9 cellular contexts compared by ENCODE assay signal in genomic region chr2:41141146-41141791, GRCh38.
"Had no signal": no experiment of that assay in that cellular context is flagged by ENCODE, and none has a peak within 500 bp of the region (broad histone marks: within the 10 kb centered on the region; RNA-seq: fewer than 3 reads in every experiment).

No MANE protein-coding gene starts in this region.

- ATAC-seq: HCT116, K562 had no signal

- H3K4me3 ChIP-seq: GM23248, HAP-1, K562 had no signal

- H2AFZ ChIP-seq: GM23248 had no signal

- H3K27ac ChIP-seq: GM23248 had no signal

- H3K9ac ChIP-seq: GM23248 had no signal

- H3K36me3 ChIP-seq: HAP-1 had no signal

- H3K4me1 ChIP-seq: HAP-1 had no signal

- H3K9me3 ChIP-seq: HAP-1 had no signal

- DNase-seq: GM23248, GOT3, H7, HFFc6, IMR-90, KG1 had no signal
